In genomic region chr17:46225274-46225794, GRCh38 we compare ENCODE assay signal across 8 cellular contexts. TPM values are rescaled to one million over a fixed set of nuclear protein-coding genes. Genes with fewer than 3 reads are reported as not detected.
DNase-seq lines count a peak whose midpoint lies in the region; ATAC-seq and TF ChIP-seq lines count a peak whose summit lies in the region.
"Not testable (repeated sequence)": the region's sequence is repeated elsewhere in the genome, so short reads cannot be mapped to it uniquely, and the experiment has no call there.

No MANE protein-coding gene starts in this region.

- H3K4me3 Mint-ChIP-seq in WTC11 = peak overlapping the region; percentile 67

- not testable (repeated sequence) for H3K9me3 Mint-ChIP-seq in WTC11

- not testable (repeated sequence) for H3K4me1 Mint-ChIP-seq in WTC11

- H3K27ac ChIP-seq in caudate nucleus (ENCODE audit: low read depth, low read length) = not testable (repeated sequence)

- DNase-seq in AG08395 (ENCODE audit: low spot score) (peak; percentile 99), NCI-H2227 (lab: John Stamatoyannopoulos, UW; ENCODE audit: unreplicated experiment) (peak; percentile 94), WTC11 (ENCODE audit: low spot score) (peak; percentile 94), caudate nucleus (lab: John Stamatoyannopoulos, UW) (peak; percentile 68 to 100 (median 94)), inferior parietal cortex (ENCODE audit: extremely low spot score) (peak; percentile 97), smooth muscle cell of the brain vasculature (ENCODE audit: low read depth, low spot score) (peak; percentile 57)

- not testable (repeated sequence) for H3K27me3 Mint-ChIP-seq in WTC11 (ENCODE audit: low read depth)

- CTCF ChIA-PET in WTC11 (lab: Charles Lee) = not testable (repeated sequence)

- ATAC-seq in GM18909 (IDR thresholded peaks at IDR 0.05; ENCODE audit: poor library complexity, unreplicated experiment) (peak; percentile 98), HG03139 (IDR thresholded peaks at IDR 0.05; ENCODE audit: unreplicated experiment) (peak; percentile 96), WTC11 (peak; percentile 99)

- H3K27ac Mint-ChIP-seq in WTC11 = not testable (repeated sequence)

- H3K36me3 Mint-ChIP-seq in WTC11 = not testable (repeated sequence)

- POLR2A ChIA-PET in WTC11 (lab: Charles Lee) = not testable (repeated sequence)

- not testable (repeated sequence) for TF ChIP-seq CTCF in WTC11 (IDR thresholded peaks at IDR 0.05)

TF ChIP-seq in WTC11, 78 proteins besides CTCF, POLR2A, EP300 and RAD21:
- peak; percentile 68 for TF ChIP-seq NFYB (CRISPR knock-in tag; conservative IDR thresholded peaks at IDR 0.05; ENCODE audit: low read depth)
- TF ChIP-seq SP1 (CRISPR knock-in tag; conservative IDR thresholded peaks at IDR 0.05) = 0 out of 2 replicates have a peak, but pooled peaks have one; percentile 44

RNA-seq across cellular contexts. Expression of gene KANSL1, which starts 32.1 kb away (rescaled TPM):
- total RNA-seq in WTC11 (2021) = 66.4 to 72.7 TPM (median 68.5 TPM) in 3 replicates
